ENCODE assay signal across 8 cellular contexts in genomic region chrX:134026732-134027311, GRCh38. TPM values are rescaled to one million over a fixed set of nuclear protein-coding genes. Genes with fewer than 3 reads are reported as not detected.
DNase-seq lines count a peak whose midpoint lies in the region; ATAC-seq and TF ChIP-seq lines count a peak whose summit lies in the region.

No MANE protein-coding gene starts in this region.

- no peak overlapping the region for H3K9ac ChIP-seq in mucosa of stomach (ENCODE audit: low read length)

- peak; percentile 67 for TF ChIP-seq CTCF in epithelial cell of proximal tubule (conservative IDR thresholded peaks at IDR 0.05; ENCODE audit: low read depth, low read length)

- no peaks in the 10 kb centered on the region for H3K27me3 ChIP-seq in mucosa of stomach (ENCODE audit: control insufficient read depth, insufficient read depth, low read length)

- POLR2A ChIA-PET in HEK293T (lab: Yijun Ruan, JAX), result interaction anchor here (1.2 to 1.5 kb wide), 3 partner anchors 27 to 100 kb away, joined by 3 to 5 read pairs (median 4); no protein-coding TSS in a partner anchor

- CTCF ChIA-PET in HEK293T (lab: Yijun Ruan, JAX), result interaction anchor here (0.6 to 3.0 kb wide), 32 partner anchors 8 to 581 kb away, joined by 3 to 30 read pairs (median 5); partner anchors contain the start of gene GPC3

- no peaks in the 10 kb centered on the region for H3K9me3 ChIP-seq in mucosa of stomach (ENCODE audit: control insufficient read depth, low read length)

- DNase-seq in DMS153 (lab: John Stamatoyannopoulos, UW) (peak; percentile 75), HEK293T (ENCODE audit: extremely low spot score) (peak; percentile 73), epithelial cell of proximal tubule (ENCODE audit: low read depth) (peak; percentile 12), T-helper 9 cell (no peak)
- DNase-seq in activated CD4-positive, alpha-beta T cell treated with anti-CD3 and anti-CD28 coated beads for 24 hours (ENCODE audit: low read depth in 2 of 2), result peak; percentile 10 to 19

- H3K4me3 ChIP-seq in epithelial cell of proximal tubule (ENCODE audit: low read depth, low read length) (peak overlapping the region; percentile 23), mucosa of stomach (ENCODE audit: low read length) (peak overlapping the region; percentile 12)

- no peaks in the 10 kb centered on the region for H3K36me3 ChIP-seq in mucosa of stomach (ENCODE audit: control insufficient read depth, insufficient read depth, low read length)

- H3K4me1 ChIP-seq in mucosa of stomach (ENCODE audit: control insufficient read depth, insufficient read depth, low read length), result no peaks in the 10 kb centered on the region

- ATAC-seq in GM19351 (IDR thresholded peaks at IDR 0.05; ENCODE audit: unreplicated experiment) (no peak), HG03039 (IDR thresholded peaks at IDR 0.05; ENCODE audit: unreplicated experiment) (no peak)

TF ChIP-seq in HEK293T, 16 proteins besides CTCF, POLR2A, EP300 and RAD21:
- TF ChIP-seq NFRKB (IDR thresholded peaks at IDR 0.05) (no peak), SUZ12 (IDR thresholded peaks at IDR 0.05) (no peak), ARNT (IDR thresholded peaks at IDR 0.05) (no peak), LEF1 (IDR thresholded peaks at IDR 0.05; ENCODE audit: borderline replicate concordance) (no peak), ZNF384 (IDR thresholded peaks at IDR 0.05) (no peak), PKNOX1 (IDR thresholded peaks at IDR 0.05) (no peak), HDGF (IDR thresholded peaks at IDR 0.05; ENCODE audit: borderline replicate concordance) (no peak), L3MBTL2 (conservative IDR thresholded peaks at IDR 0.05) (no peak), FOXK2 (IDR thresholded peaks at IDR 0.05) (no peak), TARDBP (IDR thresholded peaks at IDR 0.05) (no peak), CTBP1 (IDR thresholded peaks at IDR 0.05; ENCODE audit: borderline replicate concordance) (no peak), SP1 (IDR thresholded peaks at IDR 0.05) (no peak), BHLHE40 (IDR thresholded peaks at IDR 0.05; ENCODE audit: borderline replicate concordance) (no peak), FOXM1 (IDR thresholded peaks at IDR 0.05; ENCODE audit: borderline replicate concordance) (no peak), ELF4 (IDR thresholded peaks at IDR 0.05) (no peak), FOXA1 (IDR thresholded peaks at IDR 0.05) (no peak)

RNA-seq across cellular contexts. Expression of gene GPC3, which starts 41.4 kb away (rescaled TPM):
- 0.94 and 3.3 TPM in 2 replicates for total RNA-seq in epithelial cell of proximal tubule
